ENCODE assay signal across 8 cellular contexts in genomic region chr16:30444231-30445148, GRCh38. TPM values are rescaled to one million over a fixed set of nuclear protein-coding genes. Genes with fewer than 3 reads are reported as not detected.
DNase-seq lines count a peak whose midpoint lies in the region; ATAC-seq and TF ChIP-seq lines count a peak whose summit lies in the region.

No MANE protein-coding gene starts in this region.

- peak overlapping the region; percentile 94 for H3K4me3 Mint-ChIP-seq in stimulated activated naive CD8-positive, alpha-beta T cell treated with anti-CD3 and anti-CD28 coated beads, Interleukin-15, Interleukin-2, amounts not matched to agents 100 ng/mL and 50 ng/mL, for 24 hours
- peak overlapping the region; percentile 84 to 94 (median 85) for H3K4me3 Mint-ChIP-seq in brain
- H3K4me3 Mint-ChIP-seq in mesothelial cell of epicardium = peak overlapping the region; percentile 82

- TF ChIP-seq CTCF in brain (conservative IDR thresholded peaks at IDR 0.05) = no peak
- TF ChIP-seq CTCF in mesothelial cell of epicardium (IDR thresholded peaks at IDR 0.05; ENCODE audit: unreplicated experiment) = no peak

- no peaks in the 10 kb centered on the region for H3K9me3 Mint-ChIP-seq in stimulated activated naive CD8-positive, alpha-beta T cell treated with anti-CD3 and anti-CD28 coated beads, Interleukin-15, Interleukin-2, amounts not matched to agents 100 ng/mL and 50 ng/mL, for 24 hours
- H3K9me3 Mint-ChIP-seq in brain (peaks cover 3 to 23% (median 8%) of the 10 kb centered on the region in 5 experiments), mesothelial cell of epicardium (peaks cover 8% of the 10 kb centered on the region)

- ATAC-seq in stimulated activated naive CD8-positive, alpha-beta T cell treated with anti-CD3 and anti-CD28 coated beads, Interleukin-15, Interleukin-2, amounts not matched to agents 100 U/mL and 50 U/mL, for 24 hours = no peak
- ATAC-seq in HG03342 (IDR thresholded peaks at IDR 0.05; ENCODE audit: unreplicated experiment) = no peak

- peaks cover 23% of the 10 kb centered on the region for H3K36me3 Mint-ChIP-seq in stimulated activated naive CD8-positive, alpha-beta T cell treated with anti-CD3 and anti-CD28 coated beads, Interleukin-15, Interleukin-2, amounts not matched to agents 100 ng/mL and 50 ng/mL, for 24 hours (ENCODE audit: low read depth)
- H3K36me3 Mint-ChIP-seq in brain (peaks cover 34% of the 10 kb centered on the region), mesothelial cell of epicardium (peaks cover 20% of the 10 kb centered on the region)

- DNase-seq in stimulated activated naive CD8-positive, alpha-beta T cell treated with anti-CD3 and anti-CD28 coated beads, Interleukin-15, Interleukin-2, amounts not matched to agents 100 U/mL and 50 U/mL, for 24 hours = no peak
- DNase-seq in mesothelial cell of epicardium (ENCODE audit: low spot score in 2 of 2, unreplicated experiment in 2 of 2) (no peak), NAMALWA (ENCODE audit: low spot score) (no peak), NCI-H226 (no peak), NCI-H1694 (lab: John Stamatoyannopoulos, UW) (no peak)

- peak overlapping the region; percentile 85 for H3K27ac Mint-ChIP-seq in stimulated activated naive CD8-positive, alpha-beta T cell treated with anti-CD3 and anti-CD28 coated beads, Interleukin-15, Interleukin-2, amounts not matched to agents 100 ng/mL and 50 ng/mL, for 24 hours
- H3K27ac Mint-ChIP-seq in brain (peak overlapping the region in 4 of 5 experiments; percentile 83 to 90 (median 86)), mesothelial cell of epicardium (peak overlapping the region; percentile 86)

- peaks cover 45% of the 10 kb centered on the region for H3K4me1 Mint-ChIP-seq in stimulated activated naive CD8-positive, alpha-beta T cell treated with anti-CD3 and anti-CD28 coated beads, Interleukin-15, Interleukin-2, amounts not matched to agents 100 ng/mL and 50 ng/mL, for 24 hours (ENCODE audit: low read depth)
- H3K4me1 Mint-ChIP-seq in brain (peaks cover 36% of the 10 kb centered on the region), mesothelial cell of epicardium (peaks cover 16% of the 10 kb centered on the region)

- H3K27me3 Mint-ChIP-seq in stimulated activated naive CD8-positive, alpha-beta T cell treated with anti-CD3 and anti-CD28 coated beads, Interleukin-15, Interleukin-2, amounts not matched to agents 100 ng/mL and 50 ng/mL, for 24 hours = no peaks in the 10 kb centered on the region
- H3K27me3 Mint-ChIP-seq in brain = peaks cover 14% of the 10 kb centered on the region
- no peaks in the 10 kb centered on the region for H3K27me3 Mint-ChIP-seq in mesothelial cell of epicardium (ENCODE audit: low read depth)

RNA-seq across cellular contexts. Expression of gene SEPHS2, which starts 1.2 kb away (rescaled TPM):
- 36.0 TPM for polyA plus RNA-seq in brain (ENCODE audit: insufficient read depth, low read depth, low replicate concordance)
- total RNA-seq in mesothelial cell of epicardium = 27.3 to 29.5 TPM (median 29.3 TPM) in 3 replicates

RNA-seq across cellular contexts. Expression of gene DCTPP1, which starts 14.7 kb away (rescaled TPM):
- 80.1 TPM for polyA plus RNA-seq in brain (ENCODE audit: insufficient read depth, low read depth, low replicate concordance)
- total RNA-seq in mesothelial cell of epicardium = 31.8 to 35.4 TPM (median 33.1 TPM) in 3 replicates

RNA-seq across cellular contexts. Expression of gene ITGAL, which starts 28.1 kb away (rescaled TPM):
- 1.5 TPM for polyA plus RNA-seq in brain (ENCODE audit: insufficient read depth, low read depth, low replicate concordance)
- total RNA-seq in mesothelial cell of epicardium = 0.45 TPM in 1 of 3 replicates, not detected in the others

RNA-seq across cellular contexts. Expression of gene ZNF771, which starts 37.1 kb away (rescaled TPM):
- polyA plus RNA-seq in brain (ENCODE audit: insufficient read depth, low read depth, low replicate concordance) = 7.9 TPM
- 10.7 to 12.6 TPM (median 11.8 TPM) in 3 replicates for total RNA-seq in mesothelial cell of epicardium

RNA-seq across cellular contexts. Expression of gene ZNF48, which starts 49.3 kb away (rescaled TPM):
- polyA plus RNA-seq in brain (ENCODE audit: insufficient read depth, low read depth, low replicate concordance) = 34.3 TPM
- total RNA-seq in mesothelial cell of epicardium = 24.2 to 25.2 TPM (median 24.8 TPM) in 3 replicates
